Comparison of ENCODE assay signal across 9 cellular contexts in genomic region chr6:142207265-142207877, GRCh38.
DNase-seq lines count a peak whose midpoint lies in the region; ATAC-seq and TF ChIP-seq lines count a peak whose summit lies in the region.
"Had no signal": no experiment of that assay in that cellular context is flagged by ENCODE, and none has a peak within 500 bp of the region (broad histone marks: within the 10 kb centered on the region; RNA-seq: fewer than 3 reads in every experiment).

No MANE protein-coding gene starts in this region.

- H3K4me3 Mint-ChIP-seq in MCF 10A (ENCODE audit: unreplicated experiment) = no peak overlapping the region
- H3K4me3 Mint-ChIP-seq in stimulated activated effector memory CD8-positive, alpha-beta T cell treated with anti-CD3 and anti-CD28 coated beads, Interleukin-12 subunit alpha, Interleukin-12 subunit beta, amount 100 ng/mL, for 72 hours = no peak overlapping the region
- H3K4me3 Mint-ChIP-seq in stimulated activated naive B cell treated with anti-CD40 and anti-IgM and Interleukin-4, amounts not matched to agents 10 μg/mL and 1 μg/mL and 100 μg/mL, for 72 hours = no peak overlapping the region

- POLR2A ChIA-PET in MCF 10A (lab: Yijun Ruan, JAX) = interaction anchor here (0.7 to 1.0 kb wide), 3 partner anchors 8 to 38 kb away, joined by 3 to 4 read pairs (median 3); no protein-coding TSS in a partner anchor

- peak; percentile 88 for TF ChIP-seq CTCF in AG10803 (conservative IDR thresholded peaks at IDR 0.05; ENCODE audit: low read length)
- peak; percentile 72 for TF ChIP-seq CTCF in MCF 10A (IDR thresholded peaks at IDR 0.05; ENCODE audit: unreplicated experiment)

- DNase-seq in AG10803 (ENCODE audit: low read depth) (peak; percentile 58), HT1080 (ENCODE audit: low read depth) (peak; percentile 36), T-helper 1 cell (peak in 4 of 5 donors; percentile 10 to 29 (median 14)), MCF 10A (ENCODE audit: unreplicated experiment) (peak; percentile 67), kidney glomerular epithelial cell (lab: John Stamatoyannopoulos, UW) (peak; percentile 30)
- DNase-seq in stimulated activated effector memory CD8-positive, alpha-beta T cell treated with anti-CD3 and anti-CD28 coated beads, Interleukin-12 subunit alpha, Interleukin-12 subunit beta, amount 100 ng/mL, for 72 hours (ENCODE audit: low spot score in 2 of 2) = no peak
- DNase-seq in stimulated activated naive B cell treated with anti-CD40 and anti-IgM and Interleukin-4, amounts not matched to agents 10 μg/mL and 1 μg/mL and 100 μg/mL, for 72 hours = no peak
- DNase-seq: naive B cell had no signal

- CTCF ChIA-PET in MCF 10A (lab: Yijun Ruan, JAX) = interaction anchor here (0.5 to 2.1 kb wide), 16 partner anchors 8 to 171 kb away, joined by 3 to 12 read pairs (median 3); no protein-coding TSS in a partner anchor

- no peaks in the 10 kb centered on the region for H3K9me3 Mint-ChIP-seq in MCF 10A (ENCODE audit: unreplicated experiment)
- H3K9me3 Mint-ChIP-seq in stimulated activated effector memory CD8-positive, alpha-beta T cell treated with anti-CD3 and anti-CD28 coated beads, Interleukin-12 subunit alpha, Interleukin-12 subunit beta, amount 100 ng/mL, for 72 hours = no peaks in the 10 kb centered on the region
- H3K9me3 Mint-ChIP-seq in stimulated activated naive B cell treated with anti-CD40 and anti-IgM and Interleukin-4, amounts not matched to agents 10 μg/mL and 1 μg/mL and 100 μg/mL, for 72 hours = peaks cover 13 to 15% of the 10 kb centered on the region in 2 donors

- H3K4me3 ChIP-seq in AG10803 (ENCODE audit: low read length) = no peak overlapping the region

- no peaks in the 10 kb centered on the region for H3K27me3 Mint-ChIP-seq in MCF 10A (ENCODE audit: insufficient read depth, unreplicated experiment)
- no peaks in the 10 kb centered on the region for H3K27me3 Mint-ChIP-seq in stimulated activated naive B cell treated with anti-CD40 and anti-IgM and Interleukin-4, amounts not matched to agents 10 μg/mL and 1 μg/mL and 100 μg/mL, for 72 hours
- H3K27me3 Mint-ChIP-seq: naive B cell had no signal

- no peaks in the 10 kb centered on the region for H3K4me1 Mint-ChIP-seq in MCF 10A (ENCODE audit: insufficient read depth, unreplicated experiment)
- no peaks in the 10 kb centered on the region for H3K4me1 Mint-ChIP-seq in stimulated activated effector memory CD8-positive, alpha-beta T cell treated with anti-CD3 and anti-CD28 coated beads, Interleukin-12 subunit alpha, Interleukin-12 subunit beta, amount 100 ng/mL, for 72 hours
- no peaks in the 10 kb centered on the region for H3K4me1 Mint-ChIP-seq in stimulated activated naive B cell treated with anti-CD40 and anti-IgM and Interleukin-4, amounts not matched to agents 10 μg/mL and 1 μg/mL and 100 μg/mL, for 72 hours

- H3K36me3 Mint-ChIP-seq in MCF 10A (ENCODE audit: insufficient read depth, unreplicated experiment) = peaks cover 48% of the 10 kb centered on the region
- peaks cover 94% of the 10 kb centered on the region for H3K36me3 Mint-ChIP-seq in stimulated activated effector memory CD8-positive, alpha-beta T cell treated with anti-CD3 and anti-CD28 coated beads, Interleukin-12 subunit alpha, Interleukin-12 subunit beta, amount 100 ng/mL, for 72 hours
- peaks cover 64 to 81% of the 10 kb centered on the region in 2 donors for H3K36me3 Mint-ChIP-seq in stimulated activated naive B cell treated with anti-CD40 and anti-IgM and Interleukin-4, amounts not matched to agents 10 μg/mL and 1 μg/mL and 100 μg/mL, for 72 hours

- no TSS peak for BruUV-seq in MCF 10A (replicated peaks; lab: Mats Ljungman, UMichigan)

- peak; percentile 69 for ATAC-seq in GM18858 (IDR thresholded peaks at IDR 0.05; ENCODE audit: unreplicated experiment)
- ATAC-seq in stimulated activated effector memory CD8-positive, alpha-beta T cell treated with anti-CD3 and anti-CD28 coated beads, Interleukin-12 subunit alpha, Interleukin-12 subunit beta, amount 100 ng/mL, for 72 hours = no peak
- ATAC-seq in stimulated activated naive B cell treated with anti-CD40 and anti-IgM and Interleukin-4, amounts not matched to agents 10 μg/mL and 1 μg/mL and 100 μg/mL, for 72 hours (replicated peaks) = no peak

- H3K27ac Mint-ChIP-seq in MCF 10A (ENCODE audit: low read depth, unreplicated experiment) = peak overlapping the region; percentile 31
- H3K27ac Mint-ChIP-seq in stimulated activated effector memory CD8-positive, alpha-beta T cell treated with anti-CD3 and anti-CD28 coated beads, Interleukin-12 subunit alpha, Interleukin-12 subunit beta, amount 100 ng/mL, for 72 hours = peak overlapping the region; percentile 58
- no peak overlapping the region for H3K27ac Mint-ChIP-seq in stimulated activated naive B cell treated with anti-CD40 and anti-IgM and Interleukin-4, amounts not matched to agents 10 μg/mL and 1 μg/mL and 100 μg/mL, for 72 hours

- intact Hi-C loops in MCF 10A (cut with micrococcal nuclease) = loop anchor here (2.0 kb wide), 4 partner anchors 51 to 219 kb away; partner anchors contain the start of genes NMBR and VTA1

Comparison
In these comparisons a context has a peak if more than half of its experiments do, and no peak if none do; other contexts are left out.
1. DNase-seq: peak in AG10803 (single experiment), HT1080 (single experiment), T-helper 1 cell (4 of 5), MCF 10A (single experiment) and kidney glomerular epithelial cell (single experiment); none in stimulated activated effector memory CD8-positive, alpha-beta T cell treated with anti-CD3 and anti-CD28 coated beads, Interleukin-12 subunit alpha, Interleukin-12 subunit beta, amount 100 ng/mL, for 72 hours (0 of 2) and stimulated activated naive B cell treated with anti-CD40 and anti-IgM and Interleukin-4, amounts not matched to agents 10 μg/mL and 1 μg/mL and 100 μg/mL, for 72 hours (single experiment).